In genomic region chr10:43043773-43044394, GRCh38 we compare ENCODE assay signal across 15 cellular contexts. TPM values are rescaled to one million over a fixed set of nuclear protein-coding genes. Genes with fewer than 3 reads are reported as not detected.
DNase-seq lines count a peak whose midpoint lies in the region; ATAC-seq and FAIRE-seq lines count a peak whose summit lies in the region.
"Had no signal": no experiment of that assay in that cellular context is flagged by ENCODE, and none has a peak within 500 bp of the region (broad histone marks: within the 10 kb centered on the region; RNA-seq: fewer than 3 reads in every experiment).

No MANE protein-coding gene starts in this region.

- CTCF ChIA-PET in activated CD4-positive, alpha-beta memory T cell treated with anti-CD3 and anti-CD28 coated beads, Interleukin-2, amount 10 ng/mL, durations not matched to agents 7 days and 5 days (lab: Charles Lee) = no interaction called here
- CTCF ChIA-PET in activated CD4-positive, alpha-beta memory T cell treated with anti-CD3 and anti-CD28 coated beads for 36 hours (lab: Charles Lee) = no interaction called here

- H3K4me1 ChIP-seq in NT2/D1 (ENCODE audit: insufficient read depth, insufficient read length) = peaks cover 23% of the 10 kb centered on the region
- H3K4me1 ChIP-seq in small intestine (ENCODE audit: control insufficient read depth in 2 of 2, insufficient read depth in 1 of 2, low read depth in 1 of 2, low read length in 1 of 2) = no peaks in the 10 kb centered on the region
- H3K4me1 ChIP-seq: uterus had no signal

- no peaks in the 10 kb centered on the region for H3K27me3 Mint-ChIP-seq in activated CD4-positive, alpha-beta memory T cell treated with anti-CD3 and anti-CD28 coated beads, Interleukin-2, amount 10 ng/mL, durations not matched to agents 7 days and 5 days
- peaks cover under 1% of the 10 kb centered on the region for H3K27me3 Mint-ChIP-seq in activated CD4-positive, alpha-beta memory T cell treated with anti-CD3 and anti-CD28 coated beads for 36 hours

- no peak overlapping the region for H3K27ac Mint-ChIP-seq in activated CD4-positive, alpha-beta memory T cell treated with anti-CD3 and anti-CD28 coated beads, Interleukin-2, amount 10 ng/mL, durations not matched to agents 7 days and 5 days
- H3K27ac Mint-ChIP-seq in activated CD4-positive, alpha-beta memory T cell treated with anti-CD3 and anti-CD28 coated beads for 36 hours = no peak overlapping the region

- POLR2A ChIA-PET in activated CD4-positive, alpha-beta memory T cell treated with anti-CD3 and anti-CD28 coated beads, Interleukin-2, amount 10 ng/mL, durations not matched to agents 7 days and 5 days (lab: Charles Lee) = no interaction called here
- POLR2A ChIA-PET in activated CD4-positive, alpha-beta memory T cell treated with anti-CD3 and anti-CD28 coated beads for 36 hours (lab: Charles Lee) = no interaction called here

- no peak for FAIRE-seq in small intestine (lab: Jason Lieb, UNC)

- WGBS in small intestine, 3 donors = 21 to 62% (median 38%) methylated on average over 9 of the region's 9 CpGs

- no peak overlapping the region for H3K4me3 Mint-ChIP-seq in activated CD4-positive, alpha-beta memory T cell treated with anti-CD3 and anti-CD28 coated beads, Interleukin-2, amount 10 ng/mL, durations not matched to agents 7 days and 5 days
- no peak overlapping the region for H3K4me3 Mint-ChIP-seq in activated CD4-positive, alpha-beta memory T cell treated with anti-CD3 and anti-CD28 coated beads for 36 hours
- H3K4me3 Mint-ChIP-seq: effector memory CD8-positive, alpha-beta T cell had no signal

- H3K27ac ChIP-seq in small intestine (ENCODE audit: low read depth in 1 of 2, low read length in 1 of 2) = no peak overlapping the region
- H3K27ac ChIP-seq: cardiac muscle cell, uterus had no signal

- H3K36me3 ChIP-seq in NT2/D1 (ENCODE audit: insufficient read depth, insufficient read length, low read length) (no peaks in the 10 kb centered on the region), small intestine (ENCODE audit: control insufficient read depth in 2 of 2, insufficient read depth in 2 of 2, low read length in 2 of 2) (no peaks in the 10 kb centered on the region)
- H3K36me3 ChIP-seq: cardiac muscle cell, uterus had no signal

- H3K9me3 ChIP-seq in NT2/D1 (ENCODE audit: insufficient read depth, low read length) (no peaks in the 10 kb centered on the region), small intestine (ENCODE audit: control insufficient read depth, low read depth) (no peaks in the 10 kb centered on the region)
- H3K9me3 ChIP-seq: uterus had no signal

- H3K36me3 Mint-ChIP-seq in activated CD4-positive, alpha-beta memory T cell treated with anti-CD3 and anti-CD28 coated beads, Interleukin-2, amount 10 ng/mL, durations not matched to agents 7 days and 5 days (ENCODE audit: low read depth) = no peaks in the 10 kb centered on the region
- no peaks in the 10 kb centered on the region for H3K36me3 Mint-ChIP-seq in activated CD4-positive, alpha-beta memory T cell treated with anti-CD3 and anti-CD28 coated beads for 36 hours

- ATAC-seq in left lobe of liver = no peak
- ATAC-seq: effector memory CD8-positive, alpha-beta T cell had no signal

- peak; percentile 12 for DNase-seq in activated CD4-positive, alpha-beta memory T cell treated with anti-CD3 and anti-CD28 coated beads, Interleukin-2, amount 10 ng/mL, durations not matched to agents 7 days and 5 days
- no peak for DNase-seq in activated CD4-positive, alpha-beta memory T cell treated with anti-CD3 and anti-CD28 coated beads for 36 hours
- no peak for DNase-seq in NT2/D1 (ENCODE audit: low read depth, low spot score)
- peak; percentile 27 for DNase-seq in left lobe of liver (ENCODE audit: low spot score)
- peak; percentile 16 for DNase-seq in small intestine
- DNase-seq in germinal center (ENCODE audit: low spot score) = no peak
- DNase-seq in SKM-1 treated with dmso at 0.1 percent for 144 hours (lab: John Stamatoyannopoulos, UW; ENCODE audit: unreplicated experiment) = no peak
- no peak for DNase-seq in activated T-cell treated with anti-CD3 and anti-CD28 coated beads for 4 hours
- DNase-seq: ACHN; effector memory CD8-positive, alpha-beta T cell; hippocampal formation; MV-4-11; T-helper 9 cell had no signal

- H3K27me3 ChIP-seq in NT2/D1 (ENCODE audit: insufficient read depth, insufficient read length) = no peaks in the 10 kb centered on the region
- peaks cover 0 to 3% of the 10 kb centered on the region in 2 donors for H3K27me3 ChIP-seq in small intestine (ENCODE audit: control insufficient read depth in 2 of 2, insufficient read depth in 2 of 2, low read length in 2 of 2)
- H3K27me3 ChIP-seq: cardiac muscle cell, uterus had no signal

- H3K4me1 Mint-ChIP-seq in activated CD4-positive, alpha-beta memory T cell treated with anti-CD3 and anti-CD28 coated beads, Interleukin-2, amount 10 ng/mL, durations not matched to agents 7 days and 5 days = no peaks in the 10 kb centered on the region
- no peaks in the 10 kb centered on the region for H3K4me1 Mint-ChIP-seq in activated CD4-positive, alpha-beta memory T cell treated with anti-CD3 and anti-CD28 coated beads for 36 hours (ENCODE audit: low read depth)

- H3K4me3 ChIP-seq in NT2/D1 (ENCODE audit: insufficient read length, low read depth) = no peak overlapping the region
- no peak overlapping the region for H3K4me3 ChIP-seq in small intestine (ENCODE audit: low read depth in 1 of 2, low read length in 2 of 2)
- H3K4me3 ChIP-seq: cardiac muscle cell, uterus had no signal

- intact Hi-C loops in activated CD4-positive, alpha-beta memory T cell treated with anti-CD3 and anti-CD28 coated beads for 36 hours (cut with micrococcal nuclease) = no loop called here

- peak overlapping the region; percentile 45 for H3K9ac ChIP-seq in NT2/D1 (ENCODE audit: insufficient read length, low read depth)

- H3K9me3 Mint-ChIP-seq in activated CD4-positive, alpha-beta memory T cell treated with anti-CD3 and anti-CD28 coated beads, Interleukin-2, amount 10 ng/mL, durations not matched to agents 7 days and 5 days = no peaks in the 10 kb centered on the region
- no peaks in the 10 kb centered on the region for H3K9me3 Mint-ChIP-seq in activated CD4-positive, alpha-beta memory T cell treated with anti-CD3 and anti-CD28 coated beads for 36 hours
- H3K9me3 Mint-ChIP-seq: effector memory CD8-positive, alpha-beta T cell had no signal

RNA-seq across cellular contexts. Expression of gene RET, which starts 33.0 kb away (rescaled TPM):
- total RNA-seq in activated CD4-positive, alpha-beta memory T cell treated with anti-CD3 and anti-CD28 coated beads, Interleukin-2, amount 10 ng/mL, durations not matched to agents 7 days and 5 days = under 1 TPM; 0.28 to 0.50 TPM
- total RNA-seq in activated CD4-positive, alpha-beta memory T cell treated with anti-CD3 and anti-CD28 coated beads for 36 hours = under 1 TPM; 0.07 to 0.17 TPM
- total RNA-seq in left lobe of liver = 1.1 TPM
- polyA plus RNA-seq in small intestine = 1 to 10 TPM in 1 of 3 donors, not detected in 2; 5.3 TPM
- polyA plus RNA-seq: cardiac muscle cell had no signal

Comparison
In these comparisons a context has a peak if more than half of its experiments do, and no peak if none do; other contexts are left out.
1. DNase-seq: peak in activated CD4-positive, alpha-beta memory T cell treated with anti-CD3 and anti-CD28 coated beads, Interleukin-2, amount 10 ng/mL, durations not matched to agents 7 days and 5 days (single experiment), left lobe of liver (single experiment) and small intestine (single experiment); none in activated CD4-positive, alpha-beta memory T cell treated with anti-CD3 and anti-CD28 coated beads for 36 hours (single experiment), NT2/D1 (single experiment), germinal center (single experiment), SKM-1 treated with dmso at 0.1 percent for 144 hours (single experiment) and activated T-cell treated with anti-CD3 and anti-CD28 coated beads for 4 hours (single experiment).